ENCODE assay signal across 13 cellular contexts in the genomic region with DNA sequence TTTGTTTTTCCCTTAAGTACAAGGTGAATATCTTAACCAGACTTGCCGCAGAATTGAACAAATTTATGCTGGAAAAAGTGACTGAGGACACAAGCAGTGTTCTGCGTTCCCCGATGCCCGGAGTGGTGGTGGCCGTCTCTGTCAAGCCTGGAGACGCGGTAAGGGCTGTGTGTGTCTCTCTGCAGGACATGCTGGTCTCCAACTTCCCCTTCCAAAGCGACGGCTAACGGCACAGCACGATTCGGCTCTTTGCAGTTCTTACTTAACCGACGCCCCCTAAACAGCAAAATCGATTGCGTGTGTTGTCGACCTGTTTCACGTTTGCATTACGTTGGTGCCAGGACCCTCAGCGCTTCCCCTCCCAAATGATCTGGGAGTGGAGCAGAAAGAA.
"Had no signal": no experiment of that assay in that cellular context is flagged by ENCODE, and none has a peak within 500 bp of the region (broad histone marks: within the 10 kb centered on the region; RNA-seq: fewer than 3 reads in every experiment).

No MANE protein-coding gene starts in this region.

- H3K27me3 Mint-ChIP-seq: activated naive CD8-positive, alpha-beta T cell treated with anti-CD3 and anti-CD28 coated beads for 36 hours had no signal

- H3K4me1 ChIP-seq: colonic mucosa had no signal

- H3K4me3 Mint-ChIP-seq: activated CD4-positive, alpha-beta T cell treated with anti-CD3 and anti-CD28 coated beads, Interleukin-2, amount 10 ng/mL, durations not matched to agents 24 days and 14 days; activated naive CD8-positive, alpha-beta T cell treated with anti-CD3 and anti-CD28 coated beads for 36 hours; naive thymus-derived CD4-positive, alpha-beta T cell; stimulated activated naive B cell treated with anti-CD40 and anti-IgM and Interleukin-4, amounts not matched to agents 10 μg/mL and 1 μg/mL and 100 μg/mL, for 72 hours; WTC11 had no signal

- H3K4me3 ChIP-seq: body of pancreas, colonic mucosa, esophagus muscularis mucosa, hepatocyte, left ventricle myocardium inferior, mucosa of descending colon, tibial nerve, vagina had no signal

- H3K4me1 Mint-ChIP-seq: stimulated activated naive B cell treated with anti-CD40 and anti-IgM and Interleukin-4, amounts not matched to agents 10 μg/mL and 1 μg/mL and 100 μg/mL, for 72 hours had no signal

- H3K36me3 Mint-ChIP-seq: activated naive CD8-positive, alpha-beta T cell treated with anti-CD3 and anti-CD28 coated beads for 36 hours; naive thymus-derived CD4-positive, alpha-beta T cell; WTC11 had no signal

- H3K27ac Mint-ChIP-seq: activated CD4-positive, alpha-beta T cell treated with anti-CD3 and anti-CD28 coated beads, Interleukin-2, amount 10 ng/mL, durations not matched to agents 24 days and 14 days; activated naive CD8-positive, alpha-beta T cell treated with anti-CD3 and anti-CD28 coated beads for 36 hours; stimulated activated naive B cell treated with anti-CD40 and anti-IgM and Interleukin-4, amounts not matched to agents 10 μg/mL and 1 μg/mL and 100 μg/mL, for 72 hours had no signal

- H3K27ac ChIP-seq: body of pancreas, colonic mucosa, esophagus muscularis mucosa, hepatocyte, tibial nerve, vagina had no signal

- H3K36me3 ChIP-seq: colonic mucosa had no signal

- H3K9me3 Mint-ChIP-seq: activated CD4-positive, alpha-beta T cell treated with anti-CD3 and anti-CD28 coated beads, Interleukin-2, amount 10 ng/mL, durations not matched to agents 24 days and 14 days; activated naive CD8-positive, alpha-beta T cell treated with anti-CD3 and anti-CD28 coated beads for 36 hours; naive thymus-derived CD4-positive, alpha-beta T cell; stimulated activated naive B cell treated with anti-CD40 and anti-IgM and Interleukin-4, amounts not matched to agents 10 μg/mL and 1 μg/mL and 100 μg/mL, for 72 hours; WTC11 had no signal

- H3K27me3 ChIP-seq: body of pancreas, colonic mucosa, esophagus muscularis mucosa, hepatocyte, tibial nerve, vagina had no signal

- H3K9me3 ChIP-seq: body of pancreas, colonic mucosa, esophagus muscularis mucosa, left ventricle myocardium inferior, mucosa of descending colon, tibial nerve, vagina had no signal
